1 cellular context compared by ENCODE assay signal in genomic region chr4:100547541-100548208, GRCh38.
TF ChIP-seq lines count a peak whose summit lies in the region.

No MANE protein-coding gene starts in this region.

TF ChIP-seq in HepG2, 621 proteins besides CTCF, POLR2A, EP300 and RAD21 (continued from another document):
- TF ChIP-seq, protein P1, sequence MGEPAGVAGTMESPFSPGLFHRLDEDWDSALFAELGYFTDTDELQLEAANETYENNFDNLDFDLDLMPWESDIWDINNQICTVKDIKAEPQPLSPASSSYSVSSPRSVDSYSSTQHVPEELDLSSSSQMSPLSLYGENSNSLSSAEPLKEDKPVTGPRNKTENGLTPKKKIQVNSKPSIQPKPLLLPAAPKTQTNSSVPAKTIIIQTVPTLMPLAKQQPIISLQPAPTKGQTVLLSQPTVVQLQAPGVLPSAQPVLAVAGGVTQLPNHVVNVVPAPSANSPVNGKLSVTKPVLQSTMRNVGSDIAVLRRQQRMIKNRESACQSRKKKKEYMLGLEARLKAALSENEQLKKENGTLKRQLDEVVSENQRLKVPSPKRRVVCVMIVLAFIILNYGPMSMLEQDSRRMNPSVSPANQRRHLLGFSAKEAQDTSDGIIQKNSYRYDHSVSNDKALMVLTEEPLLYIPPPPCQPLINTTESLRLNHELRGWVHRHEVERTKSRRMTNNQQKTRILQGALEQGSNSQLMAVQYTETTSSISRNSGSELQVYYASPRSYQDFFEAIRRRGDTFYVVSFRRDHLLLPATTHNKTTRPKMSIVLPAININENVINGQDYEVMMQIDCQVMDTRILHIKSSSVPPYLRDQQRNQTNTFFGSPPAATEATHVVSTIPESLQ (CRISPR knock-in tag; conservative IDR thresholded peaks at IDR 0.05), result no peak
- TF ChIP-seq IKZF1 (IDR thresholded peaks at IDR 0.05), result no peak
